ENCODE assay signal across 9 cellular contexts in the genomic region with DNA sequence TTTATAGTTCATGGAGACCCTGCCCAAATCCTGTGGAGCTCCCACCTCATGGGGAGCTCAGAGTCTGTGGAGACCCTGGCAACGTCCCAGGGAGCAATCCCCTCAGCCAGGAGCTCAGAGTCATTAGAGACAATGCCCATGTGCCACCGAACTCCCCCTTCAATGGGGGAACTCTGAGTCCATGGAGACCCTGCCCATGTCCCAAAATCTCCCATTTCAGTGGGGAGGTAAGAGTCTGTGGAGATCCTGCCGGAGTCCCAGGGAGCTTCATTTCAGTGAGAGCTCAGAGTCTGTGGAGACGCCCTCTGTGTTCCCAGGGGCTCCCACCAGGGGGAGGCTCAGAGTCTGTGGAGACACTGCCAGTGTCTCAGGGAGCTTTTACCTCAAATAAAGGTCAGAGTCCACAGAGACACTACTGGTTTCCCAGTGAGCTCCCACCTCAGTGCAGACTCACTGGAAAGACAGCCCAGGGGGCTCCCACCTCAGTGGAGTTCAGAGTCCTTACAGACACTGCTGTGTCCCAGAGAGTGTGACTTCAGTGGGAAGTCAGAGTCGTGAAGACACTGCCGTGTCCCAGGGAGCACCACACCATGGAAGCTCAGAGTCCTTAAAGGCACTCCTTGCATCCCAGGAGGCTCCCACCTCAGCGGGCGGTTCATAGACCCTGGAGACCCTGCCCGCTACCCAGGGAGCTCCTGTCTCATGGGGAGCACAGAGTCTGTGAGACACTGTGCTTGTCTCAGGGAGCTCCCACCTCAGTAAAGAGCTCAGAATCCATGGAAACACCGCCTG. TPM values are rescaled to one million over a fixed set of nuclear protein-coding genes. Genes with fewer than 3 reads are reported as not detected.
DNase-seq lines count a peak whose midpoint lies in the region; ATAC-seq and TF ChIP-seq lines count a peak whose summit lies in the region.
"Had no signal": no experiment of that assay in that cellular context is flagged by ENCODE, and none has a peak within 500 bp of the region (broad histone marks: within the 10 kb centered on the region; RNA-seq: fewer than 3 reads in every experiment).

No MANE protein-coding gene starts in this region.

- TF ChIP-seq CTCF in retinal pigment epithelial cell (conservative IDR thresholded peaks at IDR 0.05; ENCODE audit: low read depth, low read length): peak; percentile 58

- peak; percentile 32 for DNase-seq in COLO668 (lab: John Stamatoyannopoulos, UW; ENCODE audit: unreplicated experiment)
- DNase-seq in LHCN-M2 (ENCODE audit: low read depth): peak; percentile 46
- peak; percentile 71 for DNase-seq in activated CD4-positive, alpha-beta T cell treated with anti-CD3 and anti-CD28 coated beads, Interleukin-2, amount 50 U/mL, for 1 hour
- DNase-seq in retinal pigment epithelial cell (ENCODE audit: low read depth): no peak
- no peak for DNase-seq in LoVo (ENCODE audit: low spot score)

- ATAC-seq in esophagus mucosa (peak; percentile 16), GM18858 (IDR thresholded peaks at IDR 0.05; ENCODE audit: unreplicated experiment) (no peak), HG03039 (IDR thresholded peaks at IDR 0.05; ENCODE audit: unreplicated experiment) (no peak)

- H3K4me3 ChIP-seq in retinal pigment epithelial cell (ENCODE audit: low read length): no peak overlapping the region

RNA-seq across cellular contexts. Expression of a gene that starts 5.0 kb away (rescaled TPM):
- not detected in 2 replicates for total RNA-seq in LHCN-M2 (2014; rRNA removed)
- 0.02 TPM for polyA plus RNA-seq in LHCN-M2 (2012)
- total RNA-seq in esophagus mucosa: 1.1 TPM
- total RNA-seq: HT1080 had no signal

RNA-seq across cellular contexts. Expression of a gene that starts 26.2 kb away (rescaled TPM):
- total RNA-seq in LHCN-M2 (2014; rRNA removed): 117 and 126 TPM in 2 replicates
- 103 TPM for polyA plus RNA-seq in LHCN-M2 (2012)
- 17.8 TPM for total RNA-seq in esophagus mucosa

Comparison
In these comparisons a context has a peak if more than half of its experiments do, and no peak if none do; other contexts are left out.
1. DNase-seq: peak in COLO668 (single experiment), LHCN-M2 (single experiment) and activated CD4-positive, alpha-beta T cell treated with anti-CD3 and anti-CD28 coated beads, Interleukin-2, amount 50 U/mL, for 1 hour (single experiment); none in retinal pigment epithelial cell (single experiment) and LoVo (single experiment).